In genomic region chr2:167965907-167966306, GRCh38 we compare ENCODE assay signal across 18 cellular contexts.
DNase-seq lines count a peak whose midpoint lies in the region; TF ChIP-seq lines count a peak whose summit lies in the region.
"Had no signal": no experiment of that assay in that cellular context is flagged by ENCODE, and none has a peak within 500 bp of the region (broad histone marks: within the 10 kb centered on the region; RNA-seq: fewer than 3 reads in every experiment).

No MANE protein-coding gene starts in this region.

- peak overlapping the region; percentile 35 for H3K4me3 ChIP-seq in adipocyte (ENCODE audit: low read length)
- no peak overlapping the region for H3K4me3 ChIP-seq in mammary epithelial cell (replicated peaks in 1 of 3; ENCODE audit: insufficient read depth in 1 of 3, low read depth in 2 of 3, low read length in 3 of 3)
- H3K4me3 ChIP-seq: GM12878 had no signal

- H3K4me1 ChIP-seq in adipocyte (ENCODE audit: control insufficient read depth, insufficient read depth, low read length) (peaks cover 37% of the 10 kb centered on the region), mammary epithelial cell (ENCODE audit: insufficient read depth, low read length) (no peaks in the 10 kb centered on the region)
- H3K4me1 ChIP-seq: BE2C had no signal

- H3K4me2 ChIP-seq in mammary epithelial cell (ENCODE audit: insufficient read depth, low read depth, low read length): no peak overlapping the region

- no peak overlapping the region for H2AFZ ChIP-seq in mammary epithelial cell (ENCODE audit: low read depth, low read length)

- no peaks in the 10 kb centered on the region for H3K9me3 ChIP-seq in adipocyte (ENCODE audit: control insufficient read depth, low read length)
- H3K9me3 ChIP-seq in mammary epithelial cell (replicated peaks; ENCODE audit: insufficient read depth, low read length): no peaks in the 10 kb centered on the region
- H3K9me3 ChIP-seq: BE2C had no signal

- intact Hi-C loops in activated CD4-positive, alpha-beta T cell treated with anti-CD3 and anti-CD28 coated beads, Interleukin-2, amount 10 ng/mL, durations not matched to agents 24 days and 14 days (cut with micrococcal nuclease): loop anchor here (1.0 kb wide), 1 partner anchor 153 kb away; no protein-coding TSS in a partner anchor
- intact Hi-C loops in mammary epithelial cell (cut with micrococcal nuclease): loop anchor here (1.0 kb wide), 1 partner anchor 153 kb away; no protein-coding TSS in a partner anchor

- WGBS in mammary epithelial cell (ENCODE audit: low coverage, missing lambda C conversion rate): 46% methylated on average over 2 of the region's 2 CpGs

- no TSS peak for BruUV-seq in mammary epithelial cell (replicated peaks; lab: Mats Ljungman, UMichigan)

- H3K9ac ChIP-seq in adipocyte (ENCODE audit: low read length): peak overlapping the region; percentile 34
- H3K9ac ChIP-seq in mammary epithelial cell (ENCODE audit: insufficient read depth, low read length): no peak overlapping the region

- H3K9me3 Mint-ChIP-seq in activated CD4-positive, alpha-beta T cell treated with anti-CD3 and anti-CD28 coated beads, Interleukin-2, amount 10 ng/mL, durations not matched to agents 24 days and 14 days: no peaks in the 10 kb centered on the region
- H3K9me3 Mint-ChIP-seq in nephron progenitor cell: peaks cover 24% of the 10 kb centered on the region

- dilution Hi-C loops in mammary epithelial cell (cut with HindIII; ENCODE audit: low sequenced_read_pairs): no loop called here

- H3K27me3 ChIP-seq in adipocyte (replicated peaks; ENCODE audit: control insufficient read depth, insufficient read depth, low read length) (no peaks in the 10 kb centered on the region), mammary epithelial cell (ENCODE audit: insufficient read depth, low read length) (no peaks in the 10 kb centered on the region)
- H3K27me3 ChIP-seq: BE2C had no signal

- no peak overlapping the region for H3K27ac ChIP-seq in mammary epithelial cell (ENCODE audit: insufficient read depth, low read depth, low read length)

- H3K4me3 Mint-ChIP-seq in activated CD4-positive, alpha-beta T cell treated with anti-CD3 and anti-CD28 coated beads, Interleukin-2, amount 10 ng/mL, durations not matched to agents 24 days and 14 days: no peak overlapping the region
- no peak overlapping the region for H3K4me3 Mint-ChIP-seq in nephron progenitor cell
- H3K4me3 Mint-ChIP-seq: CD4-positive, CD25-positive, alpha-beta regulatory T cell had no signal

- CTCF ChIA-PET in mammary epithelial cell (lab: Charles Lee; ENCODE audit: low non-redundant PET): no interaction called here

- peaks cover 13% of the 10 kb centered on the region for H3K36me3 ChIP-seq in adipocyte (ENCODE audit: control insufficient read depth, insufficient read depth, low read length, severe bottlenecking)
- H3K36me3 ChIP-seq in mammary epithelial cell (ENCODE audit: insufficient read depth, low read length): no peaks in the 10 kb centered on the region
- H3K36me3 ChIP-seq: BE2C had no signal

- peak; percentile 21 for DNase-seq in activated CD4-positive, alpha-beta T cell treated with anti-CD3 and anti-CD28 coated beads, Interleukin-2, amount 10 ng/mL, durations not matched to agents 24 days and 14 days
- no peak for DNase-seq in activated CD4-positive, alpha-beta T cell treated with anti-CD3 and anti-CD28 coated beads, Interleukin-2, amount 50 U/mL, for 1 hour
- DNase-seq in EH (ENCODE audit: low read depth) (peak; percentile 47), adipocyte (ENCODE audit: low read depth) (no peak), nephron progenitor cell (no peak), NCI-H2171 treated with DMSO at 0.1 percent for 48 hours (lab: John Stamatoyannopoulos, UW) (no peak), DMS53 (lab: John Stamatoyannopoulos, UW) (no peak), mammary epithelial cell (no peak)
- DNase-seq: 8988T, BE2C, COR-L47, DMS 273 treated with DMSO at 0.1 percent for 48 hours, NCI-H1092 treated with DMSO at 0.1 percent for 48 hours, NCI-H2081, NCI-H446 treated with DMSO at 0.1 percent for 48 hours, Right ventricle myocardium superior had no signal

- H3K36me3 Mint-ChIP-seq in activated CD4-positive, alpha-beta T cell treated with anti-CD3 and anti-CD28 coated beads, Interleukin-2, amount 10 ng/mL, durations not matched to agents 24 days and 14 days (ENCODE audit: low read depth): peaks cover 5% of the 10 kb centered on the region
- H3K36me3 Mint-ChIP-seq in nephron progenitor cell (ENCODE audit: low read depth): peaks cover 27% of the 10 kb centered on the region

- H3K27me3 Mint-ChIP-seq in activated CD4-positive, alpha-beta T cell treated with anti-CD3 and anti-CD28 coated beads, Interleukin-2, amount 10 ng/mL, durations not matched to agents 24 days and 14 days: no peaks in the 10 kb centered on the region
- H3K27me3 Mint-ChIP-seq in nephron progenitor cell (ENCODE audit: low read depth, poor library complexity): no peaks in the 10 kb centered on the region
- H3K27me3 Mint-ChIP-seq: CD4-positive, CD25-positive, alpha-beta regulatory T cell had no signal

- no peaks in the 10 kb centered on the region for H4K20me1 ChIP-seq in mammary epithelial cell (ENCODE audit: insufficient read depth, low read length)

- in situ Hi-C loops in mammary epithelial cell (cut with MboI; ENCODE audit: low sequenced_read_pairs in 2 of 2): loop anchor here in 1 of 2 donors (10.0 kb wide), 1 partner anchor 149 kb away; no protein-coding TSS in a partner anchor

- H3K4me1 Mint-ChIP-seq in activated CD4-positive, alpha-beta T cell treated with anti-CD3 and anti-CD28 coated beads, Interleukin-2, amount 10 ng/mL, durations not matched to agents 24 days and 14 days: peaks cover 3% of the 10 kb centered on the region
- peaks cover 65% of the 10 kb centered on the region for H3K4me1 Mint-ChIP-seq in nephron progenitor cell

- no peak overlapping the region for H3K27ac Mint-ChIP-seq in activated CD4-positive, alpha-beta T cell treated with anti-CD3 and anti-CD28 coated beads, Interleukin-2, amount 10 ng/mL, durations not matched to agents 24 days and 14 days
- H3K27ac Mint-ChIP-seq in nephron progenitor cell: peak overlapping the region; percentile 50

- no peaks in the 10 kb centered on the region for H3K79me2 ChIP-seq in mammary epithelial cell (ENCODE audit: insufficient read depth, low read length)

- TF ChIP-seq CTCF in nephron progenitor cell (IDR thresholded peaks at IDR 0.05): no peak
- TF ChIP-seq CTCF in mammary epithelial cell (conservative IDR thresholded peaks at IDR 0.05 in 1 of 2, IDR thresholded peaks at IDR 0.05 in 1 of 2; ENCODE audit: extremely low read depth in 1 of 2, insufficient read depth in 1 of 2, low read depth in 1 of 2, low read length in 2 of 2): no peak

Comparison
In these comparisons a context has a peak if more than half of its experiments do, and no peak if none do; other contexts are left out.
1. DNase-seq: peak in activated CD4-positive, alpha-beta T cell treated with anti-CD3 and anti-CD28 coated beads, Interleukin-2, amount 10 ng/mL, durations not matched to agents 24 days and 14 days (single experiment) and EH (single experiment); none in activated CD4-positive, alpha-beta T cell treated with anti-CD3 and anti-CD28 coated beads, Interleukin-2, amount 50 U/mL, for 1 hour (single experiment), adipocyte (single experiment), nephron progenitor cell (single experiment), NCI-H2171 treated with DMSO at 0.1 percent for 48 hours (single experiment), DMS53 (single experiment) and mammary epithelial cell (single experiment).